32 cellular contexts compared by ENCODE assay signal in the genomic region with DNA sequence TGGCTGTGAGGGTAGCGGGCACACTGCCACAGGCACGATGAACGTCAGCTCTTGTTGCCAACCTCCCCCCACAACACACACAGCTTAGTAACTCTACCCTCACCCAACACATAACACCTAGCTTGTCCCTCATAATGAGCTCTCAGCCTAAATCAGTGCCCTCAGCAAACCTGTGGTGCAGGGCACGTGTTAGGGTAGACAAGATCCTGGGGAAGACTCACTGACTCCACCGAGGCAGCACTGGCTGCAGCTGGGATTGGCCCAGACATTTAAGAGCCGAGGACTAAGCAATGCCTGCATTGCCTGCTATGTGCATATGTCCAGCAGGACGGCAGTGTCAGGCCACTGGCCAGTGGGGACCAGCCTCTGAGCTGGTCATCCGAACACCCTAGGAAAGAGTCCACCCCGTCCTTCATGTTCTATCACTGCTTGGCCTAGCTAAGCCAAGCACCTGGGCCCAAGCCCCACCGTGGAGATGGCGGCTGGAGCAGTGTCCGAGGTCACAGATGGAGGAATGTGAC. TPM values are rescaled to one million over a fixed set of nuclear protein-coding genes. Genes with fewer than 3 reads are reported as not detected.
DNase-seq lines count a peak whose midpoint lies in the region; ATAC-seq, FAIRE-seq and TF ChIP-seq lines count a peak whose summit lies in the region.
"Had no signal": no experiment of that assay in that cellular context is flagged by ENCODE, and none has a peak within 500 bp of the region (broad histone marks: within the 10 kb centered on the region; RNA-seq: fewer than 3 reads in every experiment).

No MANE protein-coding gene starts in this region.

- no peak overlapping the region for H2AFZ ChIP-seq in H9 (ENCODE audit: low read length)
- H2AFZ ChIP-seq: hepatocyte, neural progenitor cell had no signal

- H4K91ac ChIP-seq in H9 (ENCODE audit: insufficient read length, low read depth, low read length): no peak overlapping the region

- H4K20me1 ChIP-seq in H9 (ENCODE audit: control insufficient read depth, insufficient read depth, insufficient read length): no peaks in the 10 kb centered on the region

- H3K4me1 ChIP-seq in H9 (ENCODE audit: insufficient read depth, low read length): no peaks in the 10 kb centered on the region; the same call in 1 of the 2 replicates

- peaks cover 25% of the 10 kb centered on the region for H3K27me3 ChIP-seq in H9 (ENCODE audit: insufficient read depth, low read length)
- H3K27me3 ChIP-seq: right lobe of liver, thyroid gland had no signal

- DNase-seq in activated T-cell treated with anti-CD3 and anti-CD28 coated beads, Interleukin-2, amount 50 U/mL, for 1 hour: peak; percentile 9
- no peak for DNase-seq in activated T-cell treated with anti-CD3 and anti-CD28 coated beads, Interleukin-2, amount 50 U/mL, for 72 hours
- DNase-seq in GM12891 (ENCODE audit: insufficient read length, low spot score) (no peak), posterior vena cava (ENCODE audit: low spot score) (peak; percentile 64), NCI-H2107 treated with DMSO at 0.1 percent for 48 hours (lab: John Stamatoyannopoulos, UW; ENCODE audit: unreplicated experiment) (no peak), H9 (no peak), NCI-H446 treated with DMSO at 0.1 percent for 48 hours (lab: John Stamatoyannopoulos, UW) (no peak)
- DNase-seq in central memory CD8-positive, alpha-beta T cell (ENCODE audit: low spot score in 2 of 2): no peak
- DNase-seq: activated CD4-positive, alpha-beta T cell treated with anti-CD3 and anti-CD28 coated beads, Interleukin-2, amount 10 ng/mL, durations not matched to agents 7 days and 5 days; activated naive CD4-positive, alpha-beta T cell treated with anti-CD3 and anti-CD28 coated beads for 36 hours; CD4-positive, alpha-beta memory T cell; DMS 273 treated with DMSO at 0.1 percent for 48 hours; effector CD4-positive, alpha-beta T cell; HCEC 1CT; left cardiac atrium; mammary epithelial cell; MM.1S; NCI-H1930; NCI-H226; NCI-H748 treated with DMSO at 0.1 percent for 48 hours; right lobe of liver; SHP77 treated with DMSO at 0.1 percent for 48 hours; stimulated activated CD4-positive, alpha-beta T cell treated with anti-CD3 and anti-CD28 coated beads, Interleukin-4, amount 100 ng/mL, for 1 hour; T1000; thyroid gland had no signal

- no peak overlapping the region for H2AK5ac ChIP-seq in H9 (ENCODE audit: insufficient read length, low read length)

- no peaks in the 10 kb centered on the region for H3K79me2 ChIP-seq in H9 (ENCODE audit: insufficient read depth, low read length)
- H3K79me2 ChIP-seq: hepatocyte had no signal

- H3K56ac ChIP-seq in H9 (ENCODE audit: insufficient read length, low read depth, low read length): no peak overlapping the region

- intact Hi-C loops in posterior vena cava (cut with DNase I): loop anchor here (2.0 to 5.0 kb wide), 2 partner anchors 126 to 132 kb away; no protein-coding TSS in a partner anchor

- no peak overlapping the region for H3K23ac ChIP-seq in H9 (ENCODE audit: insufficient read length, low read depth, low read length)

- no peaks in the 10 kb centered on the region for H3K36me3 Mint-ChIP-seq in activated T-cell treated with anti-CD3 and anti-CD28 coated beads, Interleukin-2, amount 50 U/mL, for 72 hours (ENCODE audit: insufficient read depth in 2 of 2)
- H3K36me3 Mint-ChIP-seq in central memory CD8-positive, alpha-beta T cell (ENCODE audit: insufficient read depth): no peaks in the 10 kb centered on the region
- no peaks in the 10 kb centered on the region for H3K36me3 Mint-ChIP-seq in H9 (ENCODE audit: insufficient read depth in 1 of 3, low read depth in 3 of 3)
- H3K36me3 Mint-ChIP-seq: CD4-positive, alpha-beta memory T cell; neural progenitor cell had no signal

- no peak overlapping the region for H4K5ac ChIP-seq in H9 (ENCODE audit: insufficient read length, low read depth, low read length)

- H3K79me1 ChIP-seq in H9 (ENCODE audit: insufficient read depth, low read depth, low read length, poor library complexity, severe bottlenecking): no peaks in the 10 kb centered on the region

- H2BK120ac ChIP-seq in H9 (ENCODE audit: low read depth, low read length, poor library complexity, severe bottlenecking): no peak overlapping the region

- no peak for TF ChIP-seq CTCF in H9 (conservative IDR thresholded peaks at IDR 0.05)

- no peak overlapping the region for H2BK15ac ChIP-seq in H9 (ENCODE audit: low read depth, low read length)

- no peak overlapping the region for H3K14ac ChIP-seq in H9 (ENCODE audit: insufficient read depth, low read length)

- peaks cover 4% of the 10 kb centered on the region for H3K4me1 Mint-ChIP-seq in activated T-cell treated with anti-CD3 and anti-CD28 coated beads, Interleukin-2, amount 50 U/mL, for 72 hours (ENCODE audit: low read depth)
- H3K4me1 Mint-ChIP-seq in central memory CD8-positive, alpha-beta T cell: no peaks in the 10 kb centered on the region
- peaks cover 7 to 14% of the 10 kb centered on the region in 2 experiments for H3K4me1 Mint-ChIP-seq in H9

- peaks cover 89% of the 10 kb centered on the region for H3K27me3 Mint-ChIP-seq in activated T-cell treated with anti-CD3 and anti-CD28 coated beads, Interleukin-2, amount 50 U/mL, for 72 hours (ENCODE audit: low read depth)
- peaks cover 89% of the 10 kb centered on the region for H3K27me3 Mint-ChIP-seq in central memory CD8-positive, alpha-beta T cell
- H3K27me3 Mint-ChIP-seq in H9 (ENCODE audit: low read depth): peaks cover 98% of the 10 kb centered on the region

- no peak overlapping the region for H3K9ac ChIP-seq in H9 (ENCODE audit: extremely low read depth, insufficient read length, low read length)
- H3K9ac ChIP-seq: KMS-11, neural progenitor cell had no signal

- H3T11ph ChIP-seq in H9 (ENCODE audit: low read length): no peak overlapping the region

- H3K4ac ChIP-seq in H9 (ENCODE audit: low read depth, low read length): no peak overlapping the region

- no peaks in the 10 kb centered on the region for H3K9me3 ChIP-seq in H9 (ENCODE audit: control insufficient read depth, low read depth, low read length)
- H3K9me3 ChIP-seq: gastroesophageal sphincter, Peyer's patch, right lobe of liver, thyroid gland had no signal

- H2BK5ac ChIP-seq in H9 (ENCODE audit: insufficient read length, low read length): no peak overlapping the region

- H3K18ac ChIP-seq in H9 (ENCODE audit: insufficient read length, low read depth, low read length): no peak overlapping the region

- no CpG with 5 or more reads among the region's 12 CpGs for WGBS in H9 (ENCODE audit: extremely low coverage, insufficient read length, low lambda C conversion rate)

- no peak overlapping the region for H3K27ac Mint-ChIP-seq in activated T-cell treated with anti-CD3 and anti-CD28 coated beads, Interleukin-2, amount 50 U/mL, for 72 hours
- H3K27ac Mint-ChIP-seq in central memory CD8-positive, alpha-beta T cell (ENCODE audit: low read depth): no peak overlapping the region
- no peak overlapping the region for H3K27ac Mint-ChIP-seq in H9
- H3K27ac Mint-ChIP-seq: activated CD4-positive, alpha-beta T cell treated with anti-CD3 and anti-CD28 coated beads, Interleukin-2, amount 10 ng/mL, durations not matched to agents 7 days and 5 days; activated naive CD4-positive, alpha-beta T cell treated with anti-CD3 and anti-CD28 coated beads for 36 hours; CD4-positive, alpha-beta memory T cell; neural progenitor cell had no signal

- no peak for TF ChIP-seq POLR2A in GM12891 (IDR thresholded peaks at IDR 0.05; ENCODE audit: low read depth, low read length)

- no peak overlapping the region for H4K8ac ChIP-seq in H9 (replicated peaks; ENCODE audit: insufficient read length, low read depth, low read length)

- no peak overlapping the region for H2BK20ac ChIP-seq in H9 (ENCODE audit: low read depth, low read length, poor library complexity, severe bottlenecking)

- FAIRE-seq in GM12891 (lab: Jason Lieb, UNC): peak; percentile 33
- FAIRE-seq: GM12878 had no signal

- H3K4me2 ChIP-seq in H9 (ENCODE audit: insufficient read depth, insufficient read length, low read length): no peak overlapping the region
- H3K4me2 ChIP-seq: hepatocyte, KMS-11, neural progenitor cell had no signal

- no peak for ATAC-seq in activated T-cell treated with anti-CD3 and anti-CD28 coated beads, Interleukin-2, amount 50 U/mL, for 72 hours (replicated peaks in 1 of 2)
- ATAC-seq in central memory CD8-positive, alpha-beta T cell (replicated peaks; ENCODE audit: extremely low read depth, poor library complexity, severe bottlenecking): no peak
- ATAC-seq: gastroesophageal sphincter, GM12878, left cardiac atrium, right lobe of liver had no signal

- no peak overlapping the region for H3K27ac ChIP-seq in H9 (ENCODE audit: insufficient read length, low read depth, low read length)
- H3K27ac ChIP-seq: gastroesophageal sphincter, hepatocyte, KMS-11, neural progenitor cell, Peyer's patch, right lobe of liver, thyroid gland had no signal

- H3K4me3 Mint-ChIP-seq in activated T-cell treated with anti-CD3 and anti-CD28 coated beads, Interleukin-2, amount 50 U/mL, for 72 hours: no peak overlapping the region
- H3K4me3 Mint-ChIP-seq in central memory CD8-positive, alpha-beta T cell: peak overlapping the region; percentile 40
- no peak overlapping the region for H3K4me3 Mint-ChIP-seq in H9
- H3K4me3 Mint-ChIP-seq: activated CD4-positive, alpha-beta T cell treated with anti-CD3 and anti-CD28 coated beads, Interleukin-2, amount 10 ng/mL, durations not matched to agents 7 days and 5 days; activated naive CD4-positive, alpha-beta T cell treated with anti-CD3 and anti-CD28 coated beads for 36 hours; CD4-positive, alpha-beta memory T cell; neural progenitor cell had no signal

- H3K9me3 Mint-ChIP-seq in activated T-cell treated with anti-CD3 and anti-CD28 coated beads, Interleukin-2, amount 50 U/mL, for 72 hours: no peaks in the 10 kb centered on the region
- H3K9me3 Mint-ChIP-seq in central memory CD8-positive, alpha-beta T cell: peaks cover 2% of the 10 kb centered on the region
- peaks cover 0 to 6% of the 10 kb centered on the region in 2 experiments; a peak in 2 of 5 replicates for H3K9me3 Mint-ChIP-seq in H9
- H3K9me3 Mint-ChIP-seq: activated CD4-positive, alpha-beta T cell treated with anti-CD3 and anti-CD28 coated beads, Interleukin-2, amount 10 ng/mL, durations not matched to agents 7 days and 5 days had no signal

- no peak overlapping the region for H2BK12ac ChIP-seq in H9 (ENCODE audit: insufficient read length, low read depth, low read length)

- H3K23me2 ChIP-seq in H9 (ENCODE audit: insufficient read length, low read depth, low read length, poor library complexity, severe bottlenecking): peaks cover 10% of the 10 kb centered on the region

TF ChIP-seq in GM12891, 5 proteins besides CTCF, POLR2A, EP300 and RAD21:
- no peak for TF ChIP-seq POU2F2 (IDR thresholded peaks at IDR 0.05; ENCODE audit: low read depth, low read length)
TF ChIP-seq in GM12891: peak in this region for 0.

RNA-seq across cellular contexts. Expression of a gene that starts 32.9 kb away (rescaled TPM):
- total RNA-seq in activated T-cell treated with anti-CD3 and anti-CD28 coated beads, Interleukin-2, amount 50 U/mL, for 72 hours: not detected
- 0.28 TPM for polyA plus RNA-seq in GM12891 (2012; ENCODE audit: low read depth, missing spikeins)
- total RNA-seq in posterior vena cava (1 to 10 TPM; 8.5 to 8.7 TPM), H9 (2021) (not detected in 2 replicates)
- total RNA-seq: A673; activated CD4-positive, alpha-beta T cell treated with anti-CD3 and anti-CD28 coated beads, Interleukin-2, amount 10 ng/mL, durations not matched to agents 7 days and 5 days; activated naive CD4-positive, alpha-beta T cell treated with anti-CD3 and anti-CD28 coated beads for 36 hours; CD4-positive, alpha-beta memory T cell; GM12878 had no signal
- polyA plus RNA-seq: CD4-positive, alpha-beta memory T cell had no signal

RNA-seq across cellular contexts. Expression of a gene that starts 40.0 kb away (rescaled TPM):
- total RNA-seq in activated T-cell treated with anti-CD3 and anti-CD28 coated beads, Interleukin-2, amount 50 U/mL, for 72 hours: 1 to 10 TPM; 1.2 to 2.4 TPM
- polyA plus RNA-seq in GM12891 (2012; ENCODE audit: low read depth, missing spikeins): 1.1 TPM
- total RNA-seq in posterior vena cava: 10 to 100 TPM; 44.1 to 82.6 TPM
- 1.1 and 1.6 TPM in 2 replicates for total RNA-seq in H9 (2021)

Comparison
In these comparisons a context has a peak if more than half of its experiments do, and no peak if none do; other contexts are left out.
1. DNase-seq: peak in activated T-cell treated with anti-CD3 and anti-CD28 coated beads, Interleukin-2, amount 50 U/mL, for 1 hour (single experiment) and posterior vena cava (single experiment); none in activated T-cell treated with anti-CD3 and anti-CD28 coated beads, Interleukin-2, amount 50 U/mL, for 72 hours (0 of 2), GM12891 (single experiment), central memory CD8-positive, alpha-beta T cell (0 of 2), NCI-H2107 treated with DMSO at 0.1 percent for 48 hours (single experiment), H9 (single experiment) and NCI-H446 treated with DMSO at 0.1 percent for 48 hours (single experiment).
2. RNA of a gene that starts 40.0 kb away (total RNA-seq): 44.1 to 82.6 TPM in posterior vena cava; 1.2 to 2.4 TPM in activated T-cell treated with anti-CD3 and anti-CD28 coated beads, Interleukin-2, amount 50 U/mL, for 72 hours and 1.1 to 1.6 TPM in H9; every median in the first group is over 10 times any median in the second.